In the genomic region with DNA sequence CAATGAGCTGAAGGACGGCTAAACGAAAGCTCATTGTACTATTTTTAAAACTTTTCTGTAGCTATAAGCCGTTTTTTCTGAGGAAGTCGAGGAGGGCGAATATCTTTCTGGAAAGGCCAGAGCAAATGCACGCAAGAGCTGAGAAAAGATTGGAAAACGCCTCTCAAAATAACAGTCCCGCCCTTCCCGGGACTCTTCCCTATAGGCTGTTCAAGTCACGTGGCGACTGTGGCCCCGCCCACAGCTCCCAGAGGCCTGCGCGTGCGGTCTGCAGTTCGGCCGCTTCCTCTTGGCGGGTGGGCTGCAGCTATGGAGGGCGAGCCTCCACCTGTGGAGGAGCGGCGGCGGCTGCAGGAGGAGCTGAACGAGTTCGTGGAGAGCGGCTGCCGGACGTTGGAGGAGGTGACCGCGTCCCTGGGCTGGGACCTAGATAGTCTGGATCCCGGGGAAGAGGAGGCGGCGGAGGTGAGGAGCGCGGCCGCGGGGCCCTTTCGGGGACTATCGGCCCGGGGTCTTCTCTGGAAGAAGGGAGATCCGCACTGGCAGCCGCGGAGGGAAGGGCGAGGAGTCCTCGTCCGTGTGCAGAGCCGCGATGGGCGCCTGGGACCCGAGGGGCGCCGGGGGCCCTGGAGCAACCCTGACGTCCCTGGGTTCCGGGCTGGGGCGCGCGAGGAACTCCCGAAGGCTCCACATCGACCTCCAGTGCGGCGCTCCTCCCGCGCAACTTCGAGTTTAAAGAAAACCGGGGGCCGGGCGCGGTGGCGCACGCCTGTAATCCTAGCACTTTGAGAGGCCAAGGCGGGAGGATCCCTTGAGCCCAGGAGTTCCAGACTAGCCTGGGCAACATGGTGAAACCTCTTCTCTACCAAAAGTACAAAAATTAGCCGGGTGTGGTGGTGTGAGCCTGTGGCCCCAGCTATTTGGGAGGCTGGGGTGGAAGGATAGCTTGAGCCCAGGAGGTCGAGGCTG, we compare ENCODE assay signal across 1 cellular context.
TF ChIP-seq lines count a peak whose summit lies in the region.

A gene with protein sequence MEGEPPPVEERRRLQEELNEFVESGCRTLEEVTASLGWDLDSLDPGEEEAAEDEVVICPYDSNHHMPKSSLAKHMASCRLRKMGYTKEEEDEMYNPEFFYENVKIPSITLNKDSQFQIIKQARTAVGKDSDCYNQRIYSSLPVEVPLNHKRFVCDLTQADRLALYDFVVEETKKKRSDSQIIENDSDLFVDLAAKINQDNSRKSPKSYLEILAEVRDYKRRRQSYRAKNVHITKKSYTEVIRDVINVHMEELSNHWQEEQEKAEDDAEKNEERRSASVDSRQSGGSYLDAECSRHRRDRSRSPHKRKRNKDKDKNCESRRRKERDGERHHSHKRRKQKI (plus strand): TSS at position 250 of the 969 bp plus-strand sequence. CDS start 60 bp downstream, at position 310.

TF ChIP-seq in HepG2, 621 proteins besides CTCF, POLR2A, EP300 and RAD21 (continues in another document):
- TF ChIP-seq, protein P1, sequence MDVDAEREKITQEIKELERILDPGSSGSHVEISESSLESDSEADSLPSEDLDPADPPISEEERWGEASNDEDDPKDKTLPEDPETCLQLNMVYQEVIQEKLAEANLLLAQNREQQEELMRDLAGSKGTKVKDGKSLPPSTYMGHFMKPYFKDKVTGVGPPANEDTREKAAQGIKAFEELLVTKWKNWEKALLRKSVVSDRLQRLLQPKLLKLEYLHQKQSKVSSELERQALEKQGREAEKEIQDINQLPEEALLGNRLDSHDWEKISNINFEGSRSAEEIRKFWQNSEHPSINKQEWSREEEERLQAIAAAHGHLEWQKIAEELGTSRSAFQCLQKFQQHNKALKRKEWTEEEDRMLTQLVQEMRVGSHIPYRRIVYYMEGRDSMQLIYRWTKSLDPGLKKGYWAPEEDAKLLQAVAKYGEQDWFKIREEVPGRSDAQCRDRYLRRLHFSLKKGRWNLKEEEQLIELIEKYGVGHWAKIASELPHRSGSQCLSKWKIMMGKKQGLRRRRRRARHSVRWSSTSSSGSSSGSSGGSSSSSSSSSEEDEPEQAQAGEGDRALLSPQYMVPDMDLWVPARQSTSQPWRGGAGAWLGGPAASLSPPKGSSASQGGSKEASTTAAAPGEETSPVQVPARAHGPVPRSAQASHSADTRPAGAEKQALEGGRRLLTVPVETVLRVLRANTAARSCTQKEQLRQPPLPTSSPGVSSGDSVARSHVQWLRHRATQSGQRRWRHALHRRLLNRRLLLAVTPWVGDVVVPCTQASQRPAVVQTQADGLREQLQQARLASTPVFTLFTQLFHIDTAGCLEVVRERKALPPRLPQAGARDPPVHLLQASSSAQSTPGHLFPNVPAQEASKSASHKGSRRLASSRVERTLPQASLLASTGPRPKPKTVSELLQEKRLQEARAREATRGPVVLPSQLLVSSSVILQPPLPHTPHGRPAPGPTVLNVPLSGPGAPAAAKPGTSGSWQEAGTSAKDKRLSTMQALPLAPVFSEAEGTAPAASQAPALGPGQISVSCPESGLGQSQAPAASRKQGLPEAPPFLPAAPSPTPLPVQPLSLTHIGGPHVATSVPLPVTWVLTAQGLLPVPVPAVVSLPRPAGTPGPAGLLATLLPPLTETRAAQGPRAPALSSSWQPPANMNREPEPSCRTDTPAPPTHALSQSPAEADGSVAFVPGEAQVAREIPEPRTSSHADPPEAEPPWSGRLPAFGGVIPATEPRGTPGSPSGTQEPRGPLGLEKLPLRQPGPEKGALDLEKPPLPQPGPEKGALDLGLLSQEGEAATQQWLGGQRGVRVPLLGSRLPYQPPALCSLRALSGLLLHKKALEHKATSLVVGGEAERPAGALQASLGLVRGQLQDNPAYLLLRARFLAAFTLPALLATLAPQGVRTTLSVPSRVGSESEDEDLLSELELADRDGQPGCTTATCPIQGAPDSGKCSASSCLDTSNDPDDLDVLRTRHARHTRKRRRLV (CRISPR knock-in tag; IDR thresholded peaks at IDR 0.05), result peak; percentile 49; the same call in 1 of the 2 replicates
- TF ChIP-seq SMC3 (IDR thresholded peaks at IDR 0.05; ENCODE audit: low read length), result no peak
- TF ChIP-seq, protein P2, sequence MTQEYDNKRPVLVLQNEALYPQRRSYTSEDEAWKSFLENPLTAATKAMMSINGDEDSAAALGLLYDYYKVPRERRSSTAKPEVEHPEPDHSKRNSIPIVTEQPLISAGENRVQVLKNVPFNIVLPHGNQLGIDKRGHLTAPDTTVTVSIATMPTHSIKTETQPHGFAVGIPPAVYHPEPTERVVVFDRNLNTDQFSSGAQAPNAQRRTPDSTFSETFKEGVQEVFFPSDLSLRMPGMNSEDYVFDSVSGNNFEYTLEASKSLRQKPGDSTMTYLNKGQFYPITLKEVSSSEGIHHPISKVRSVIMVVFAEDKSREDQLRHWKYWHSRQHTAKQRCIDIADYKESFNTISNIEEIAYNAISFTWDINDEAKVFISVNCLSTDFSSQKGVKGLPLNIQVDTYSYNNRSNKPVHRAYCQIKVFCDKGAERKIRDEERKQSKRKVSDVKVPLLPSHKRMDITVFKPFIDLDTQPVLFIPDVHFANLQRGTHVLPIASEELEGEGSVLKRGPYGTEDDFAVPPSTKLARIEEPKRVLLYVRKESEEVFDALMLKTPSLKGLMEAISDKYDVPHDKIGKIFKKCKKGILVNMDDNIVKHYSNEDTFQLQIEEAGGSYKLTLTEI (CRISPR knock-in tag; conservative IDR thresholded peaks at IDR 0.05), result no peak
- no peak for TF ChIP-seq ZNF232 (CRISPR knock-in tag; IDR thresholded peaks at IDR 0.05; ENCODE audit: borderline replicate concordance)
- TF ChIP-seq ZNF101 (CRISPR knock-in tag; IDR thresholded peaks at IDR 0.05; ENCODE audit: borderline replicate concordance, low read depth), result peak; percentile 81; the same call in 1 of the 2 replicates
- peak; percentile 85 for TF ChIP-seq ZNF83 (CRISPR knock-in tag; IDR thresholded peaks at IDR 0.05; ENCODE audit: borderline replicate concordance)
- no peak for TF ChIP-seq TBL1XR1 (IDR thresholded peaks at IDR 0.05; ENCODE audit: borderline replicate concordance, low read length, partially characterized antibody)
- TF ChIP-seq ZNF24 (IDR thresholded peaks at IDR 0.05), result no peak
- TF ChIP-seq FOXP1 (IDR thresholded peaks at IDR 0.05), result no peak
- TF ChIP-seq FOXP1 (CRISPR knock-in tag; IDR thresholded peaks at IDR 0.05), result no peak
- TF ChIP-seq HDAC6 (IDR thresholded peaks at IDR 0.05; ENCODE audit: low read depth, low read length), result no peak
- TF ChIP-seq ZNF317 (CRISPR knock-in tag; IDR thresholded peaks at IDR 0.05), result peak; percentile 78
- TF ChIP-seq, protein P3, sequence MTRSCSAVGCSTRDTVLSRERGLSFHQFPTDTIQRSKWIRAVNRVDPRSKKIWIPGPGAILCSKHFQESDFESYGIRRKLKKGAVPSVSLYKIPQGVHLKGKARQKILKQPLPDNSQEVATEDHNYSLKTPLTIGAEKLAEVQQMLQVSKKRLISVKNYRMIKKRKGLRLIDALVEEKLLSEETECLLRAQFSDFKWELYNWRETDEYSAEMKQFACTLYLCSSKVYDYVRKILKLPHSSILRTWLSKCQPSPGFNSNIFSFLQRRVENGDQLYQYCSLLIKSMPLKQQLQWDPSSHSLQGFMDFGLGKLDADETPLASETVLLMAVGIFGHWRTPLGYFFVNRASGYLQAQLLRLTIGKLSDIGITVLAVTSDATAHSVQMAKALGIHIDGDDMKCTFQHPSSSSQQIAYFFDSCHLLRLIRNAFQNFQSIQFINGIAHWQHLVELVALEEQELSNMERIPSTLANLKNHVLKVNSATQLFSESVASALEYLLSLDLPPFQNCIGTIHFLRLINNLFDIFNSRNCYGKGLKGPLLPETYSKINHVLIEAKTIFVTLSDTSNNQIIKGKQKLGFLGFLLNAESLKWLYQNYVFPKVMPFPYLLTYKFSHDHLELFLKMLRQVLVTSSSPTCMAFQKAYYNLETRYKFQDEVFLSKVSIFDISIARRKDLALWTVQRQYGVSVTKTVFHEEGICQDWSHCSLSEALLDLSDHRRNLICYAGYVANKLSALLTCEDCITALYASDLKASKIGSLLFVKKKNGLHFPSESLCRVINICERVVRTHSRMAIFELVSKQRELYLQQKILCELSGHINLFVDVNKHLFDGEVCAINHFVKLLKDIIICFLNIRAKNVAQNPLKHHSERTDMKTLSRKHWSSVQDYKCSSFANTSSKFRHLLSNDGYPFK (CRISPR knock-in tag; IDR thresholded peaks at IDR 0.05; ENCODE audit: borderline replicate concordance), result peak; percentile 78
- TF ChIP-seq TSC22D2 (CRISPR knock-in tag; IDR thresholded peaks at IDR 0.05; ENCODE audit: borderline replicate concordance), result peak; percentile 50; the same call in 1 of the 2 replicates
- peak; percentile 85; the same call in 1 of the 2 replicates for TF ChIP-seq ZNF225 (CRISPR knock-in tag; IDR thresholded peaks at IDR 0.05)
- TF ChIP-seq ZNF556 (CRISPR knock-in tag; IDR thresholded peaks at IDR 0.05; ENCODE audit: borderline replicate concordance), result peak; percentile 92; the same call in 1 of the 2 replicates
- no peak for TF ChIP-seq NONO (IDR thresholded peaks at IDR 0.05)
- TF ChIP-seq NONO (CRISPR knock-in tag; conservative IDR thresholded peaks at IDR 0.05), result peak; percentile 89
- peak; percentile 13; the same call in 1 of the 2 replicates for TF ChIP-seq ESRRA (CRISPR knock-in tag; IDR thresholded peaks at IDR 0.05; ENCODE audit: low read depth)
- TF ChIP-seq ZNF746 (CRISPR knock-in tag; IDR thresholded peaks at IDR 0.05), result no peak
- TF ChIP-seq ELF4 (CRISPR knock-in tag; IDR thresholded peaks at IDR 0.05; ENCODE audit: borderline replicate concordance), result no peak
- TF ChIP-seq, protein P4, sequence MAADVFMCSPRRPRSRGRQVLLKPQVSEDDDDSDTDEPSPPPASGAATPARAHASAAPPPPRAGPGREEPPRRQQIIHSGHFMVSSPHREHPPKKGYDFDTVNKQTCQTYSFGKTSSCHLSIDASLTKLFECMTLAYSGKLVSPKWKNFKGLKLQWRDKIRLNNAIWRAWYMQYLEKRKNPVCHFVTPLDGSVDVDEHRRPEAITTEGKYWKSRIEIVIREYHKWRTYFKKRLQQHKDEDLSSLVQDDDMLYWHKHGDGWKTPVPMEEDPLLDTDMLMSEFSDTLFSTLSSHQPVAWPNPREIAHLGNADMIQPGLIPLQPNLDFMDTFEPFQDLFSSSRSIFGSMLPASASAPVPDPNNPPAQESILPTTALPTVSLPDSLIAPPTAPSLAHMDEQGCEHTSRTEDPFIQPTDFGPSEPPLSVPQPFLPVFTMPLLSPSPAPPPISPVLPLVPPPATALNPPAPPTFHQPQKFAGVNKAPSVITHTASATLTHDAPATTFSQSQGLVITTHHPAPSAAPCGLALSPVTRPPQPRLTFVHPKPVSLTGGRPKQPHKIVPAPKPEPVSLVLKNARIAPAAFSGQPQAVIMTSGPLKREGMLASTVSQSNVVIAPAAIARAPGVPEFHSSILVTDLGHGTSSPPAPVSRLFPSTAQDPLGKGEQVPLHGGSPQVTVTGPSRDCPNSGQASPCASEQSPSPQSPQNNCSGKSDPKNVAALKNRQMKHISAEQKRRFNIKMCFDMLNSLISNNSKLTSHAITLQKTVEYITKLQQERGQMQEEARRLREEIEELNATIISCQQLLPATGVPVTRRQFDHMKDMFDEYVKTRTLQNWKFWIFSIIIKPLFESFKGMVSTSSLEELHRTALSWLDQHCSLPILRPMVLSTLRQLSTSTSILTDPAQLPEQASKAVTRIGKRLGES (CRISPR knock-in tag; IDR thresholded peaks at IDR 0.05; ENCODE audit: borderline replicate concordance), result no peak
- TF ChIP-seq AGO2 (optimal IDR thresholded peaks at IDR 0.05; ENCODE audit: low read depth, low read length), result peak; percentile 82
- TF ChIP-seq MATR3 (CRISPR knock-in tag; IDR thresholded peaks at IDR 0.05), result no peak
- TF ChIP-seq, protein P5, sequence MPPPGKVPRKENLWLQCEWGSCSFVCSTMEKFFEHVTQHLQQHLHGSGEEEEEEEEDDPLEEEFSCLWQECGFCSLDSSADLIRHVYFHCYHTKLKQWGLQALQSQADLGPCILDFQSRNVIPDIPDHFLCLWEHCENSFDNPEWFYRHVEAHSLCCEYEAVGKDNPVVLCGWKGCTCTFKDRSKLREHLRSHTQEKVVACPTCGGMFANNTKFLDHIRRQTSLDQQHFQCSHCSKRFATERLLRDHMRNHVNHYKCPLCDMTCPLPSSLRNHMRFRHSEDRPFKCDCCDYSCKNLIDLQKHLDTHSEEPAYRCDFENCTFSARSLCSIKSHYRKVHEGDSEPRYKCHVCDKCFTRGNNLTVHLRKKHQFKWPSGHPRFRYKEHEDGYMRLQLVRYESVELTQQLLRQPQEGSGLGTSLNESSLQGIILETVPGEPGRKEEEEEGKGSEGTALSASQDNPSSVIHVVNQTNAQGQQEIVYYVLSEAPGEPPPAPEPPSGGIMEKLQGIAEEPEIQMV (CRISPR knock-in tag; IDR thresholded peaks at IDR 0.05; ENCODE audit: low read depth), result peak; percentile 93
- TF ChIP-seq RFXAP (CRISPR knock-in tag; IDR thresholded peaks at IDR 0.05; ENCODE audit: borderline replicate concordance), result peak; percentile 2; the same call in 1 of the 2 replicates
